In genomic region chr13:42232671-42233070, GRCh38 we compare ENCODE assay signal across 27 cellular contexts.
"Had no signal": no experiment of that assay in that cellular context is flagged by ENCODE, and none has a peak within 500 bp of the region (broad histone marks: within the 10 kb centered on the region; RNA-seq: fewer than 3 reads in every experiment).

No MANE protein-coding gene starts in this region.

- H3K27me3 ChIP-seq: stomach, suprapubic skin, testis, thyroid gland, tibial artery, tibial nerve, transverse colon, upper lobe of left lung, upper lobe of right lung, uterus, vagina had no signal

- H3K9me3 ChIP-seq: stomach, suprapubic skin, testis, thoracic aorta, thyroid gland, tibial artery, tibial nerve, transverse colon, upper lobe of left lung, upper lobe of right lung, uterus, vagina had no signal

- H3K27ac ChIP-seq: stomach, suprapubic skin, testis, thoracic aorta, thyroid gland, tibial artery, tibial nerve, transverse colon, upper lobe of left lung, upper lobe of right lung, uterus, vagina had no signal

- H3K36me3 ChIP-seq: thyroid gland, upper lobe of right lung, uterus had no signal

- H3K4me3 Mint-ChIP-seq: stimulated activated effector memory CD8-positive, alpha-beta T cell treated with anti-CD3 and anti-CD28 coated beads, Interleukin-12 subunit alpha, Interleukin-12 subunit beta, amount 100 ng/mL, for 72 hours; stimulated activated memory B cell treated with anti-CD40 and anti-IgM and Interleukin-4, amounts not matched to agents 10 μg/mL and 1 μg/mL and 100 μg/mL, for 72 hours; stimulated activated naive B cell treated with anti-CD40 and anti-IgM and Interleukin-4, amounts not matched to agents 10 μg/mL and 1 μg/mL and 100 μg/mL, for 72 hours; stimulated activated naive CD8-positive, alpha-beta T cell treated with anti-CD3 and anti-CD28 coated beads, Interleukin-15, amount 100 ng/mL, for 72 hours; stimulated activated naive CD8-positive, alpha-beta T cell treated with anti-CD3 and anti-CD28 coated beads, Interleukin-15, Interleukin-2, amounts not matched to agents 100 ng/mL and 50 ng/mL, for 24 hours; type B pancreatic cell had no signal

- DNase-seq: stimulated activated CD4-positive, alpha-beta T cell treated with anti-CD3 and anti-CD28 coated beads, Interleukin-2, amount 100 ng/mL, for 48 hours; stimulated activated CD4-positive, alpha-beta T cell treated with anti-CD3 and anti-CD28 coated beads, Interleukin-4, amount 100 ng/mL, for 1 hour; stimulated activated CD4-positive, alpha-beta T cell treated with anti-CD3 and anti-CD28 coated beads, Interleukin-4, amount 100 ng/mL, for 24 hours; stimulated activated CD4-positive, alpha-beta T cell treated with anti-CD3 and anti-CD28 coated beads, Interleukin-4, amount 100 ng/mL, for 4 hours; stimulated activated CD8-positive, alpha-beta memory T cell treated with anti-CD3 and anti-CD28 coated beads, Interleukin-4, amount 100 ng/mL, for 48 hours; stimulated activated naive B cell treated with anti-CD40 and anti-IgM and Interleukin-4, amounts not matched to agents 10 μg/mL and 1 μg/mL and 100 μg/mL, for 72 hours; stimulated activated naive CD4-positive, alpha-beta T cell treated with Interleukin-2 at 50 U/mL for 16 hours; stimulated activated naive CD8-positive, alpha-beta T cell treated with anti-CD3 and anti-CD28 coated beads, Interleukin-15, amount 100 ng/mL, for 72 hours; stimulated activated naive CD8-positive, alpha-beta T cell treated with anti-CD3 and anti-CD28 coated beads, Interleukin-15, Interleukin-2, amounts not matched to agents 100 U/mL and 50 U/mL, for 24 hours; stomach; substantia nigra; testis; thyroid gland; tibial artery; transverse colon; trophoblast cell; upper lobe of left lung; upper lobe of right lung; uterus had no signal

- H3K36me3 Mint-ChIP-seq: stimulated activated memory B cell treated with anti-CD40 and anti-IgM and Interleukin-4, amounts not matched to agents 10 μg/mL and 1 μg/mL and 100 μg/mL, for 72 hours; type B pancreatic cell had no signal

- H3K4me1 Mint-ChIP-seq: stimulated activated effector memory CD8-positive, alpha-beta T cell treated with anti-CD3 and anti-CD28 coated beads, Interleukin-12 subunit alpha, Interleukin-12 subunit beta, amount 100 ng/mL, for 72 hours; stimulated activated naive CD8-positive, alpha-beta T cell treated with anti-CD3 and anti-CD28 coated beads, Interleukin-15, amount 100 ng/mL, for 72 hours had no signal

- ATAC-seq: stimulated activated effector memory CD8-positive, alpha-beta T cell treated with anti-CD3 and anti-CD28 coated beads, Interleukin-12 subunit alpha, Interleukin-12 subunit beta, amount 100 ng/mL, for 72 hours; stimulated activated memory B cell treated with anti-CD40 and anti-IgM and Interleukin-4, amounts not matched to agents 10 μg/mL and 1 μg/mL and 100 μg/mL, for 72 hours; stimulated activated naive B cell treated with anti-CD40 and anti-IgM and Interleukin-4, amounts not matched to agents 10 μg/mL and 1 μg/mL and 100 μg/mL, for 72 hours; stimulated activated naive CD8-positive, alpha-beta T cell treated with anti-CD3 and anti-CD28 coated beads, Interleukin-15, amount 100 ng/mL, for 72 hours; stimulated activated naive CD8-positive, alpha-beta T cell treated with anti-CD3 and anti-CD28 coated beads, Interleukin-15, Interleukin-2, amounts not matched to agents 100 U/mL and 50 U/mL, for 24 hours; upper lobe of right lung had no signal

- H3K4me1 ChIP-seq: suprapubic skin, testis, tibial nerve, transverse colon, upper lobe of right lung, uterus, vagina had no signal

- H3K9me3 Mint-ChIP-seq: stimulated activated effector memory CD8-positive, alpha-beta T cell treated with anti-CD3 and anti-CD28 coated beads, Interleukin-12 subunit alpha, Interleukin-12 subunit beta, amount 100 ng/mL, for 72 hours; stimulated activated memory B cell treated with anti-CD40 and anti-IgM and Interleukin-4, amounts not matched to agents 10 μg/mL and 1 μg/mL and 100 μg/mL, for 72 hours; stimulated activated naive B cell treated with anti-CD40 and anti-IgM and Interleukin-4, amounts not matched to agents 10 μg/mL and 1 μg/mL and 100 μg/mL, for 72 hours; stimulated activated naive CD8-positive, alpha-beta T cell treated with anti-CD3 and anti-CD28 coated beads, Interleukin-15, amount 100 ng/mL, for 72 hours; stimulated activated naive CD8-positive, alpha-beta T cell treated with anti-CD3 and anti-CD28 coated beads, Interleukin-15, Interleukin-2, amounts not matched to agents 100 ng/mL and 50 ng/mL, for 24 hours; type B pancreatic cell had no signal

- H3K27ac Mint-ChIP-seq: stimulated activated effector memory CD8-positive, alpha-beta T cell treated with anti-CD3 and anti-CD28 coated beads, Interleukin-12 subunit alpha, Interleukin-12 subunit beta, amount 100 ng/mL, for 72 hours; stimulated activated memory B cell treated with anti-CD40 and anti-IgM and Interleukin-4, amounts not matched to agents 10 μg/mL and 1 μg/mL and 100 μg/mL, for 72 hours; stimulated activated naive B cell treated with anti-CD40 and anti-IgM and Interleukin-4, amounts not matched to agents 10 μg/mL and 1 μg/mL and 100 μg/mL, for 72 hours; stimulated activated naive CD8-positive, alpha-beta T cell treated with anti-CD3 and anti-CD28 coated beads, Interleukin-15, amount 100 ng/mL, for 72 hours; stimulated activated naive CD8-positive, alpha-beta T cell treated with anti-CD3 and anti-CD28 coated beads, Interleukin-15, Interleukin-2, amounts not matched to agents 100 ng/mL and 50 ng/mL, for 24 hours; type B pancreatic cell had no signal

- H3K4me3 ChIP-seq: stomach, suprapubic skin, testis, thoracic aorta, thyroid gland, tibial artery, tibial nerve, transverse colon, upper lobe of left lung, upper lobe of right lung, uterus, vagina had no signal

- H3K27me3 Mint-ChIP-seq: stimulated activated memory B cell treated with anti-CD40 and anti-IgM and Interleukin-4, amounts not matched to agents 10 μg/mL and 1 μg/mL and 100 μg/mL, for 72 hours; stimulated activated naive B cell treated with anti-CD40 and anti-IgM and Interleukin-4, amounts not matched to agents 10 μg/mL and 1 μg/mL and 100 μg/mL, for 72 hours; stimulated activated naive CD8-positive, alpha-beta T cell treated with anti-CD3 and anti-CD28 coated beads, Interleukin-15, amount 100 ng/mL, for 72 hours; stimulated activated naive CD8-positive, alpha-beta T cell treated with anti-CD3 and anti-CD28 coated beads, Interleukin-15, Interleukin-2, amounts not matched to agents 100 ng/mL and 50 ng/mL, for 24 hours; type B pancreatic cell had no signal
